In the genomic region with DNA sequence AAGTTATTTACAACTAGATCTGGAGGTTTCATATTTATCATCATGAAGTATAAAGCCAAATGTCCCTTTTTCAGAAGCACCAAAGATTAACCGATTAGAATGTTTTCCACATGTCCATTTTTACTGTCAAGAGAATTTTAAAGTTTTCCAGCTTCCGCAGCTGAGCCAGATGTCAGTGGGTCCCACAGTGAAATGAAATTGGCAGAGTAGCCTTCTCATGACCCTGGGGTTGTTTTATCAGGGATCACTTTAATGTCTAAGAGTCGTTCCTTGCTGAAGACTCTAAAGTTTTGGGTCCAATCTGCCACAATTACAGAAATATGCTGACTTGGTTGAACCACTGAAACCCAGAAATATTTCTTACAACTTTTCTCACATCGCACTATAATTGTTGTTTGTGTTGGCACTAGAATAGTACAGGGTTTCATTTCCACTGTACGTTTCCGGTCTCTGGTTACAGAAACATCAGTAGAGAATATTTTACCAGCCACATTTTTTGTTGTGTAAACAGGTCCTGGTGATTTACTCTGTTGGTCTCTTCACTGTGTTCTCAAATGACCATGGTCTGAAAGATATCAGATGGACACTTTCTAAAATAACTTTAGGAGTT, we compare ENCODE assay signal across 26 cellular contexts.
DNase-seq lines count a peak whose midpoint lies in the region; ATAC-seq, FAIRE-seq and TF ChIP-seq lines count a peak whose summit lies in the region.
"Had no signal": no experiment of that assay in that cellular context is flagged by ENCODE, and none has a peak within 500 bp of the region (broad histone marks: within the 10 kb centered on the region; RNA-seq: fewer than 3 reads in every experiment).

No MANE protein-coding gene starts in this region.

- no peaks in the 10 kb centered on the region for H3K27me3 ChIP-seq in BLaER1 treated with 17β-estradiol and CSF1 and Interleukin-3, amounts not matched to agents 10 nM and 100 nM
- H3K27me3 ChIP-seq in K562 (ENCODE audit: control insufficient read depth in 2 of 2, insufficient read depth in 2 of 2, low read length in 2 of 2) = no peaks in the 10 kb centered on the region
- H3K27me3 ChIP-seq in left ventricle myocardium inferior (ENCODE audit: low read depth) = no peaks in the 10 kb centered on the region
- H3K27me3 ChIP-seq: ascending aorta, esophagus muscularis mucosa, SJSA1 had no signal

- in situ Hi-C loops in K562 (cut with MboI) = no loop called here

- H3K36me3 ChIP-seq in BLaER1 treated with 17β-estradiol and CSF1 and Interleukin-3, amounts not matched to agents 10 nM and 100 nM = no peaks in the 10 kb centered on the region
- H3K36me3 ChIP-seq in K562 (ENCODE audit: control insufficient read depth, insufficient read depth, low read length) (no peaks in the 10 kb centered on the region), left ventricle myocardium inferior (no peaks in the 10 kb centered on the region)
- H3K36me3 ChIP-seq: ascending aorta, esophagus muscularis mucosa, SJSA1 had no signal

- no peak for FAIRE-seq in K562 (lab: Jason Lieb, UNC)
- FAIRE-seq: colon had no signal

- TF ChIP-seq RAD21 in K562 (CRISPR knock-in tag; conservative IDR thresholded peaks at IDR 0.05 in 1 of 2, IDR thresholded peaks at IDR 0.05 in 1 of 2) = no peak

- peak; percentile 58 for ATAC-seq in HG03342 (IDR thresholded peaks at IDR 0.05; ENCODE audit: unreplicated experiment)
- ATAC-seq in K562 = no peak
- no peak for ATAC-seq in HG02938 (IDR thresholded peaks at IDR 0.05; ENCODE audit: unreplicated experiment)
- no peak for ATAC-seq in GM19023 (IDR thresholded peaks at IDR 0.05; ENCODE audit: unreplicated experiment)
- no peak for ATAC-seq in GM21529 (IDR thresholded peaks at IDR 0.05; ENCODE audit: unreplicated experiment)
- ATAC-seq: activated CD8-positive, alpha-beta memory T cell treated with anti-CD3 and anti-CD28 coated beads, Interleukin-2, amount 10 ng/mL, durations not matched to agents 7 days and 5 days; CD8-positive, alpha-beta T cell; effector memory CD8-positive, alpha-beta T cell; stimulated activated naive CD8-positive, alpha-beta T cell treated with anti-CD3 and anti-CD28 coated beads, Interleukin-15, Interleukin-2, amounts not matched to agents 100 U/mL and 50 U/mL, for 24 hours; T-helper 17 cell had no signal

- no peaks in the 10 kb centered on the region for H3K9me1 ChIP-seq in K562 (ENCODE audit: control insufficient read depth, insufficient read depth, low read length)

- peaks cover 0 to 13% (median 8%) of the 10 kb centered on the region in 11 experiments; a peak in 4 of 22 replicates for H3K9me3 ChIP-seq in BLaER1 treated with 17β-estradiol and CSF1 and Interleukin-3, amounts not matched to agents 10 nM and 100 nM (replicated peaks in 1 of 11)
- H3K9me3 ChIP-seq in K562 (replicated peaks; ENCODE audit: control insufficient read depth, insufficient read depth, low read depth, low read length) = no peaks in the 10 kb centered on the region
- peaks cover 7% of the 10 kb centered on the region for H3K9me3 ChIP-seq in left ventricle myocardium inferior (replicated peaks)
- H3K9me3 ChIP-seq: ascending aorta, esophagus muscularis mucosa, SJSA1 had no signal

- CTCF ChIA-PET in K562 (lab: Yijun Ruan, JAX; ENCODE audit: low intra/inter-chr PET ratio) = no interaction called here

- no peak overlapping the region for H3K9ac ChIP-seq in BLaER1 treated with 17β-estradiol and CSF1 and Interleukin-3, amounts not matched to agents 10 nM and 100 nM
- no peak overlapping the region for H3K9ac ChIP-seq in K562 (ENCODE audit: insufficient read depth in 1 of 2, low read depth in 2 of 2, low read length in 2 of 2)

- no peaks in the 10 kb centered on the region for H3K79me2 ChIP-seq in K562 (ENCODE audit: control insufficient read depth, insufficient read depth, low read length)

- TF ChIP-seq POLR2A in K562 (conservative IDR thresholded peaks at IDR 0.05) = no peak

- no peak overlapping the region for H3K27ac ChIP-seq in BLaER1 treated with 17β-estradiol and CSF1 and Interleukin-3, amounts not matched to agents 10 nM and 100 nM
- H3K27ac ChIP-seq in K562 (ENCODE audit: extremely low read depth, low read depth, low read length) (no peak overlapping the region), left ventricle myocardium inferior (replicated peaks) (peak overlapping the region; percentile 56)
- H3K27ac ChIP-seq: ascending aorta, esophagus muscularis mucosa, SJSA1, skin epidermis had no signal

- peaks cover 0 to 15% (median 7%) of the 10 kb centered on the region in 10 experiments; a peak in 8 of 20 replicates for H3K4me1 ChIP-seq in BLaER1 treated with 17β-estradiol and CSF1 and Interleukin-3, amounts not matched to agents 10 nM and 100 nM
- no peaks in the 10 kb centered on the region for H3K4me1 ChIP-seq in K562 (replicated peaks in 1 of 2; ENCODE audit: control insufficient read depth in 2 of 2, insufficient read depth in 2 of 2, low read length in 2 of 2)
- H3K4me1 ChIP-seq in left ventricle myocardium inferior = no peaks in the 10 kb centered on the region
- H3K4me1 ChIP-seq: ascending aorta, esophagus muscularis mucosa, SJSA1 had no signal

- WGBS in K562 (ENCODE audit: insufficient coverage, low coverage, missing lambda C conversion rate) = 2% methylated on average over 6 of the region's 6 CpGs

- no peak overlapping the region for H2AFZ ChIP-seq in K562 (ENCODE audit: low read depth, low read length)

- H4K20me1 ChIP-seq in BLaER1 treated with 17β-estradiol and CSF1 and Interleukin-3, amounts not matched to agents 10 nM and 100 nM = no peaks in the 10 kb centered on the region
- no peaks in the 10 kb centered on the region for H4K20me1 ChIP-seq in K562 (replicated peaks; ENCODE audit: control insufficient read depth, insufficient read depth, low read length)

- POLR2A ChIA-PET in K562 (lab: Yijun Ruan, JAX) = no interaction called here

- no peak for TF ChIP-seq EP300 in K562 (IDR thresholded peaks at IDR 0.05; ENCODE audit: low read length)

- no peak for TF ChIP-seq CTCF in K562 (IDR thresholded peaks at IDR 0.05 in 2 of 3, conservative IDR thresholded peaks at IDR 0.05 in 1 of 3; ENCODE audit: insufficient read depth in 2 of 3, low read depth in 1 of 3, low read length in 3 of 3)
- no peak for TF ChIP-seq CTCF in left ventricle myocardium inferior (IDR thresholded peaks at IDR 0.05; ENCODE audit: borderline replicate concordance)

- H3K4me2 ChIP-seq in BLaER1 treated with 17β-estradiol and CSF1 and Interleukin-3, amounts not matched to agents 10 nM and 100 nM = peak overlapping the region; percentile 15 to 50 (median 27); a peak in 14 of 22 replicates
- no peak overlapping the region for H3K4me2 ChIP-seq in K562 (ENCODE audit: insufficient read depth, low read length)

- DNase-seq in K562 (ENCODE audit: extremely low read depth in 1 of 4, low spot score in 3 of 4) (no peak), left ventricle myocardium inferior (no peak), NCI-H446 treated with DMSO at 0.1 percent for 48 hours (lab: John Stamatoyannopoulos, UW) (no peak)
- DNase-seq: activated CD4-positive, alpha-beta T cell treated with anti-CD3 and anti-CD28 coated beads for 48 hours; activated CD8-positive, alpha-beta memory T cell treated with anti-CD3 and anti-CD28 coated beads, Interleukin-2, amount 10 ng/mL, durations not matched to agents 7 days and 5 days; activated naive CD4-positive, alpha-beta T cell treated with anti-CD3 and anti-CD28 coated beads, Interleukin-2, amount 50 U/mL, for 16 hours; CD8-positive, alpha-beta T cell; effector memory CD8-positive, alpha-beta T cell; GDM1; Kasumi-1; NCI-H1105; NCI-H2029 treated with DMSO at 0.1 percent for 48 hours; posterior cingulate gyrus; stimulated activated CD4-positive, alpha-beta T cell treated with anti-CD3 and anti-CD28 coated beads, Interleukin-2, amount 100 ng/mL, for 24 hours; stimulated activated naive CD8-positive, alpha-beta T cell treated with anti-CD3 and anti-CD28 coated beads, Interleukin-15, Interleukin-2, amounts not matched to agents 100 U/mL and 50 U/mL, for 24 hours; T-helper 17 cell had no signal

- BruUV-seq in K562 (replicated peaks; lab: Mats Ljungman, UMichigan) = no TSS peak

- intact Hi-C loops in K562 (cut with micrococcal nuclease) (no loop called here), left ventricle myocardium inferior (cut with micrococcal nuclease) (no loop called here)

- H3K4me3 ChIP-seq in BLaER1 treated with 17β-estradiol and CSF1 and Interleukin-3, amounts not matched to agents 10 nM and 100 nM = no peak overlapping the region
- no peak overlapping the region for H3K4me3 ChIP-seq in K562
- H3K4me3 ChIP-seq in left ventricle myocardium inferior = no peak overlapping the region
- H3K4me3 ChIP-seq: ascending aorta, esophagus muscularis mucosa, SJSA1, skin epidermis had no signal

TF ChIP-seq in K562, 482 proteins besides CTCF, POLR2A, EP300 and RAD21:
- no peak for TF ChIP-seq KAT7 (CRISPR knock-in tag; IDR thresholded peaks at IDR 0.05; ENCODE audit: borderline replicate concordance)
- TF ChIP-seq ZNF316 (IDR thresholded peaks at IDR 0.05) = 0 out of 2 replicates have a peak, but pooled peaks have one; percentile 1
